22 cellular contexts compared by ENCODE assay signal in genomic region chr15:90904746-90905145, GRCh38. TPM values are rescaled to one million over a fixed set of nuclear protein-coding genes. Genes with fewer than 3 reads are reported as not detected.
A peak's percentile ranks its signal among the peaks of the same experiment; 100 is the strongest.
DNase-seq lines count a peak whose midpoint lies in the region; ATAC-seq lines count a peak whose summit lies in the region.
"Had no signal": no experiment of that assay in that cellular context is flagged by ENCODE, and none has a peak within 500 bp of the region (broad histone marks: within the 10 kb centered on the region; RNA-seq: fewer than 3 reads in every experiment).

No MANE protein-coding gene starts in this region.

- DNase-seq in activated naive CD4-positive, alpha-beta T cell (lab: John Stamatoyannopoulos, UW) = no peak
- no peak for DNase-seq in stimulated activated effector memory CD8-positive, alpha-beta T cell treated with anti-CD3 and anti-CD28 coated beads, Interleukin-12 subunit alpha, Interleukin-12 subunit beta, amount 100 ng/mL, for 72 hours (ENCODE audit: low spot score in 2 of 2)
- no peak for DNase-seq in NCI-H146 (lab: John Stamatoyannopoulos, UW)
- DNase-seq in stimulated activated naive B cell treated with anti-CD40 and anti-IgM and Interleukin-4, amounts not matched to agents 10 μg/mL and 1 μg/mL and 100 μg/mL, for 72 hours = no peak
- DNase-seq in stimulated activated naive CD8-positive, alpha-beta T cell treated with anti-CD3 and anti-CD28 coated beads, Interleukin-15, Interleukin-2, amounts not matched to agents 100 U/mL and 50 U/mL, for 24 hours = no peak
- DNase-seq: activated CD8-positive, alpha-beta memory T cell treated with anti-CD3 and anti-CD28 coated beads for 24 hours; activated T-cell treated with anti-CD3 and anti-CD28 coated beads, Interleukin-2, amount 50 U/mL, for 1 hour; AML-193; hippocampal formation; KG1; mesendoderm; NCI-H1436; NCI-H510A; occipital lobe had no signal

- H3K27me3 Mint-ChIP-seq in activated naive CD4-positive, alpha-beta T cell treated with anti-CD3 and anti-CD28 coated beads, Interleukin-2, amount 50 U/mL, for 24 hours = no peaks in the 10 kb centered on the region
- H3K27me3 Mint-ChIP-seq in activated T-helper 17 cell treated with anti-CD3 and anti-CD28 coated beads, Interleukin-2, amount 50 U/mL, for 72 hours = no peaks in the 10 kb centered on the region
- H3K27me3 Mint-ChIP-seq in stimulated activated naive B cell treated with anti-CD40 and anti-IgM and Interleukin-4, amounts not matched to agents 10 μg/mL and 1 μg/mL and 100 μg/mL, for 72 hours = no peaks in the 10 kb centered on the region
- H3K27me3 Mint-ChIP-seq: activated CD4-positive, alpha-beta T cell treated with anti-CD3 and anti-CD28 coated beads for 36 hours; type B pancreatic cell had no signal

- peak overlapping the region; percentile 93 for H3K27ac ChIP-seq in cingulate gyrus (ENCODE audit: low read depth, low read length)
- H3K27ac ChIP-seq: A549 had no signal

- H3K27ac Mint-ChIP-seq in activated naive CD4-positive, alpha-beta T cell treated with anti-CD3 and anti-CD28 coated beads, Interleukin-2, amount 50 U/mL, for 24 hours = peak overlapping the region; percentile 12
- H3K27ac Mint-ChIP-seq in activated T-helper 17 cell treated with anti-CD3 and anti-CD28 coated beads, Interleukin-2, amount 50 U/mL, for 72 hours = no peak overlapping the region
- H3K27ac Mint-ChIP-seq in stimulated activated effector memory CD8-positive, alpha-beta T cell treated with anti-CD3 and anti-CD28 coated beads, Interleukin-12 subunit alpha, Interleukin-12 subunit beta, amount 100 ng/mL, for 72 hours = peak overlapping the region; percentile 83
- H3K27ac Mint-ChIP-seq in stimulated activated naive B cell treated with anti-CD40 and anti-IgM and Interleukin-4, amounts not matched to agents 10 μg/mL and 1 μg/mL and 100 μg/mL, for 72 hours = no peak overlapping the region
- H3K27ac Mint-ChIP-seq: type B pancreatic cell had no signal

- H3K4me1 Mint-ChIP-seq in activated naive CD4-positive, alpha-beta T cell treated with anti-CD3 and anti-CD28 coated beads, Interleukin-2, amount 50 U/mL, for 24 hours = peaks cover 28% of the 10 kb centered on the region
- peaks cover 18% of the 10 kb centered on the region for H3K4me1 Mint-ChIP-seq in activated T-helper 17 cell treated with anti-CD3 and anti-CD28 coated beads, Interleukin-2, amount 50 U/mL, for 72 hours
- peaks cover 40% of the 10 kb centered on the region for H3K4me1 Mint-ChIP-seq in stimulated activated effector memory CD8-positive, alpha-beta T cell treated with anti-CD3 and anti-CD28 coated beads, Interleukin-12 subunit alpha, Interleukin-12 subunit beta, amount 100 ng/mL, for 72 hours
- H3K4me1 Mint-ChIP-seq in stimulated activated naive B cell treated with anti-CD40 and anti-IgM and Interleukin-4, amounts not matched to agents 10 μg/mL and 1 μg/mL and 100 μg/mL, for 72 hours = peaks cover 15 to 30% of the 10 kb centered on the region in 2 donors

- H3K9me3 Mint-ChIP-seq in activated naive CD4-positive, alpha-beta T cell treated with anti-CD3 and anti-CD28 coated beads, Interleukin-2, amount 50 U/mL, for 24 hours = no peaks in the 10 kb centered on the region
- H3K9me3 Mint-ChIP-seq in activated T-helper 17 cell treated with anti-CD3 and anti-CD28 coated beads, Interleukin-2, amount 50 U/mL, for 72 hours = no peaks in the 10 kb centered on the region
- no peaks in the 10 kb centered on the region for H3K9me3 Mint-ChIP-seq in stimulated activated effector memory CD8-positive, alpha-beta T cell treated with anti-CD3 and anti-CD28 coated beads, Interleukin-12 subunit alpha, Interleukin-12 subunit beta, amount 100 ng/mL, for 72 hours
- no peaks in the 10 kb centered on the region for H3K9me3 Mint-ChIP-seq in stimulated activated naive B cell treated with anti-CD40 and anti-IgM and Interleukin-4, amounts not matched to agents 10 μg/mL and 1 μg/mL and 100 μg/mL, for 72 hours
- H3K9me3 Mint-ChIP-seq: type B pancreatic cell had no signal

- H3K4me3 Mint-ChIP-seq in activated naive CD4-positive, alpha-beta T cell treated with anti-CD3 and anti-CD28 coated beads, Interleukin-2, amount 50 U/mL, for 24 hours = no peak overlapping the region
- peak overlapping the region; percentile 49 for H3K4me3 Mint-ChIP-seq in activated T-helper 17 cell treated with anti-CD3 and anti-CD28 coated beads, Interleukin-2, amount 50 U/mL, for 72 hours
- H3K4me3 Mint-ChIP-seq in stimulated activated effector memory CD8-positive, alpha-beta T cell treated with anti-CD3 and anti-CD28 coated beads, Interleukin-12 subunit alpha, Interleukin-12 subunit beta, amount 100 ng/mL, for 72 hours = peak overlapping the region; percentile 19
- H3K4me3 Mint-ChIP-seq in stimulated activated naive B cell treated with anti-CD40 and anti-IgM and Interleukin-4, amounts not matched to agents 10 μg/mL and 1 μg/mL and 100 μg/mL, for 72 hours = no peak overlapping the region

- H3K36me3 Mint-ChIP-seq in activated naive CD4-positive, alpha-beta T cell treated with anti-CD3 and anti-CD28 coated beads, Interleukin-2, amount 50 U/mL, for 24 hours = peaks cover 11% of the 10 kb centered on the region
- peaks cover 68% of the 10 kb centered on the region for H3K36me3 Mint-ChIP-seq in activated T-helper 17 cell treated with anti-CD3 and anti-CD28 coated beads, Interleukin-2, amount 50 U/mL, for 72 hours (ENCODE audit: low read depth)
- H3K36me3 Mint-ChIP-seq in stimulated activated effector memory CD8-positive, alpha-beta T cell treated with anti-CD3 and anti-CD28 coated beads, Interleukin-12 subunit alpha, Interleukin-12 subunit beta, amount 100 ng/mL, for 72 hours = peaks cover 71% of the 10 kb centered on the region
- H3K36me3 Mint-ChIP-seq in stimulated activated naive B cell treated with anti-CD40 and anti-IgM and Interleukin-4, amounts not matched to agents 10 μg/mL and 1 μg/mL and 100 μg/mL, for 72 hours = peaks cover 34 to 40% of the 10 kb centered on the region in 2 donors

- no peak for ATAC-seq in activated T-helper 17 cell treated with anti-CD3 and anti-CD28 coated beads, Interleukin-2, amount 50 U/mL, for 72 hours (replicated peaks)
- ATAC-seq in stimulated activated effector memory CD8-positive, alpha-beta T cell treated with anti-CD3 and anti-CD28 coated beads, Interleukin-12 subunit alpha, Interleukin-12 subunit beta, amount 100 ng/mL, for 72 hours = no peak
- ATAC-seq in stimulated activated naive B cell treated with anti-CD40 and anti-IgM and Interleukin-4, amounts not matched to agents 10 μg/mL and 1 μg/mL and 100 μg/mL, for 72 hours (replicated peaks) = no peak
- no peak for ATAC-seq in stimulated activated naive CD8-positive, alpha-beta T cell treated with anti-CD3 and anti-CD28 coated beads, Interleukin-15, Interleukin-2, amounts not matched to agents 100 U/mL and 50 U/mL, for 24 hours
- ATAC-seq: A549; activated CD4-positive, alpha-beta T cell treated with anti-CD3 and anti-CD28 coated beads for 36 hours; gastroesophageal sphincter; left lobe of liver had no signal

RNA-seq across cellular contexts. Expression of gene MAN2A2, which starts 1.6 kb away (rescaled TPM):
- 100 to 1,000 TPM; 121 to 127 TPM for total RNA-seq in activated T-helper 17 cell treated with anti-CD3 and anti-CD28 coated beads, Interleukin-2, amount 50 U/mL, for 72 hours

RNA-seq across cellular contexts. Expression of gene FES, which starts 20.4 kb away (rescaled TPM):
- total RNA-seq in activated T-helper 17 cell treated with anti-CD3 and anti-CD28 coated beads, Interleukin-2, amount 50 U/mL, for 72 hours = 100 to 1,000 TPM in 1 of 2 donors, 10 to 100 TPM in 1; 98.5 to 122 TPM

RNA-seq across cellular contexts. Expression of gene HDDC3, which starts 27.6 kb away (rescaled TPM):
- 10 to 100 TPM; 15.9 to 19.0 TPM for total RNA-seq in activated T-helper 17 cell treated with anti-CD3 and anti-CD28 coated beads, Interleukin-2, amount 50 U/mL, for 72 hours

RNA-seq across cellular contexts. Expression of gene UNC45A, which starts 30.3 kb away (rescaled TPM):
- total RNA-seq in activated T-helper 17 cell treated with anti-CD3 and anti-CD28 coated beads, Interleukin-2, amount 50 U/mL, for 72 hours = 100 to 1,000 TPM; 101 to 103 TPM

RNA-seq across cellular contexts. Expression of gene FURIN, which starts 36.4 kb away (rescaled TPM):
- total RNA-seq in activated T-helper 17 cell treated with anti-CD3 and anti-CD28 coated beads, Interleukin-2, amount 50 U/mL, for 72 hours = 100 to 1,000 TPM; 605 to 771 TPM

Comparison
In these comparisons a context has a peak if more than half of its experiments do, and no peak if none do; other contexts are left out.
1. H3K27ac Mint-ChIP-seq: peak in activated naive CD4-positive, alpha-beta T cell treated with anti-CD3 and anti-CD28 coated beads, Interleukin-2, amount 50 U/mL, for 24 hours (single experiment) and stimulated activated effector memory CD8-positive, alpha-beta T cell treated with anti-CD3 and anti-CD28 coated beads, Interleukin-12 subunit alpha, Interleukin-12 subunit beta, amount 100 ng/mL, for 72 hours (single experiment); none in activated T-helper 17 cell treated with anti-CD3 and anti-CD28 coated beads, Interleukin-2, amount 50 U/mL, for 72 hours (single experiment) and stimulated activated naive B cell treated with anti-CD40 and anti-IgM and Interleukin-4, amounts not matched to agents 10 μg/mL and 1 μg/mL and 100 μg/mL, for 72 hours (single experiment).
2. H3K4me3 Mint-ChIP-seq: peak in activated T-helper 17 cell treated with anti-CD3 and anti-CD28 coated beads, Interleukin-2, amount 50 U/mL, for 72 hours (single experiment) and stimulated activated effector memory CD8-positive, alpha-beta T cell treated with anti-CD3 and anti-CD28 coated beads, Interleukin-12 subunit alpha, Interleukin-12 subunit beta, amount 100 ng/mL, for 72 hours (single experiment); none in activated naive CD4-positive, alpha-beta T cell treated with anti-CD3 and anti-CD28 coated beads, Interleukin-2, amount 50 U/mL, for 24 hours (single experiment) and stimulated activated naive B cell treated with anti-CD40 and anti-IgM and Interleukin-4, amounts not matched to agents 10 μg/mL and 1 μg/mL and 100 μg/mL, for 72 hours (0 of 2).